8 cellular contexts compared by ENCODE assay signal in genomic region chr1:121080197-121080903, GRCh38.
DNase-seq lines count a peak whose midpoint lies in the region; ATAC-seq and TF ChIP-seq lines count a peak whose summit lies in the region.
"Not testable (repeated sequence)": the region's sequence is repeated elsewhere in the genome, so short reads cannot be mapped to it uniquely, and the experiment has no call there.

No MANE protein-coding gene starts in this region.

- not testable (repeated sequence) for H4K20me1 ChIP-seq in smooth muscle cell (ENCODE audit: low read depth)

- peak overlapping the region; percentile 81 for H2AFZ ChIP-seq in smooth muscle cell (ENCODE audit: low read depth)

- POLR2A ChIA-PET in activated CD4-positive, alpha-beta T cell treated with anti-CD3 and anti-CD28 coated beads for 36 hours (lab: Charles Lee), result not testable (repeated sequence)

- H3K9me3 Mint-ChIP-seq in activated CD4-positive, alpha-beta T cell treated with anti-CD3 and anti-CD28 coated beads for 36 hours (ENCODE audit: low read depth); activated T-helper 1 cell treated with anti-CD3 and anti-CD28 coated beads, Interleukin-12 subunit alpha, Interleukin-12 subunit beta, Interleukin-2, Interleukin-4 antibody, amounts not matched to agents 30 ng/mL and 10 ng/mL and 1 ng/mL, durations not matched to agents 14 hours and 24 hours and 36 hours; endodermal cell; type B pancreatic cell: not testable (repeated sequence)

- not testable (repeated sequence) for H3K27me3 ChIP-seq in HL-60 (ENCODE audit: insufficient read depth, poor library complexity, severe bottlenecking); endodermal cell (ENCODE audit: control insufficient read depth, insufficient read depth, low read length, poor library complexity, severe bottlenecking); left lung; smooth muscle cell (ENCODE audit: low read depth)

- H3K4me3 ChIP-seq in HL-60 (replicated peaks; ENCODE audit: insufficient read depth, low read length); endodermal cell (ENCODE audit: low read length); left lung; smooth muscle cell: not testable (repeated sequence)

- not testable (repeated sequence) for ATAC-seq in activated CD4-positive, alpha-beta T cell treated with anti-CD3 and anti-CD28 coated beads for 36 hours
- ATAC-seq in left lung, result peak; percentile 36

- intact Hi-C loops in activated CD4-positive, alpha-beta T cell treated with anti-CD3 and anti-CD28 coated beads for 36 hours (cut with DNase I, micrococcal nuclease); activated T-helper 1 cell treated with anti-CD3 and anti-CD28 coated beads, Interleukin-12 subunit alpha, Interleukin-12 subunit beta, Interleukin-2, Interleukin-4 antibody, amounts not matched to agents 30 ng/mL and 10 ng/mL and 1 ng/mL, durations not matched to agents 14 hours and 24 hours and 36 hours (cut with micrococcal nuclease); left lung (cut with DNase I): not testable (repeated sequence)

- not testable (repeated sequence) for H3K9me3 ChIP-seq in endodermal cell (ENCODE audit: control insufficient read depth, low read length); left lung; smooth muscle cell (replicated peaks; ENCODE audit: low read depth)

- not testable (repeated sequence) for DNase-seq in HL-60 (ENCODE audit: low read depth in 1 of 2, low spot score in 1 of 2); smooth muscle cell (lab: John Stamatoyannopoulos, UW; ENCODE audit: unreplicated experiment); type B pancreatic cell (ENCODE audit: extremely low spot score, unreplicated experiment)
- DNase-seq in OCI-M1 (lab: John Stamatoyannopoulos, UW) (peak; percentile 99), endodermal cell (peak; percentile 43), left lung (peak; percentile 24 to 53)
- peak; percentile 24 for DNase-seq in activated CD4-positive, alpha-beta T cell treated with anti-CD3 and anti-CD28 coated beads for 36 hours
- peak; percentile 8 for DNase-seq in activated T-helper 1 cell treated with anti-CD3 and anti-CD28 coated beads, Interleukin-12 subunit alpha, Interleukin-12 subunit beta, Interleukin-2, Interleukin-4 antibody, amounts not matched to agents 30 ng/mL and 10 ng/mL and 1 ng/mL, durations not matched to agents 14 hours and 24 hours and 36 hours (ENCODE audit: low spot score)

- peak overlapping the region; percentile 72 for H3K4me2 ChIP-seq in smooth muscle cell

- H3K36me3 ChIP-seq in endodermal cell (ENCODE audit: control insufficient read depth, insufficient read depth, low read length); left lung; smooth muscle cell (ENCODE audit: low read depth): not testable (repeated sequence)

- H3K9ac ChIP-seq in endodermal cell (ENCODE audit: extremely low read depth, low read length, poor library complexity, severe bottlenecking); smooth muscle cell (ENCODE audit: low read depth): not testable (repeated sequence)

- CTCF ChIA-PET in activated CD4-positive, alpha-beta T cell treated with anti-CD3 and anti-CD28 coated beads for 36 hours (lab: Charles Lee), result not testable (repeated sequence)

- not testable (repeated sequence) for H3K4me3 Mint-ChIP-seq in activated CD4-positive, alpha-beta T cell treated with anti-CD3 and anti-CD28 coated beads for 36 hours; activated T-helper 1 cell treated with anti-CD3 and anti-CD28 coated beads, Interleukin-12 subunit alpha, Interleukin-12 subunit beta, Interleukin-2, Interleukin-4 antibody, amounts not matched to agents 30 ng/mL and 10 ng/mL and 1 ng/mL, durations not matched to agents 14 hours and 24 hours and 36 hours; endodermal cell
- peak overlapping the region; percentile 20 for H3K4me3 Mint-ChIP-seq in type B pancreatic cell

- H3F3A ChIP-seq in smooth muscle cell (ENCODE audit: low read depth), result not testable (repeated sequence)

- H3K27ac ChIP-seq in HL-60 (replicated peaks), result peak overlapping the region; percentile 62
- H3K27ac ChIP-seq in endodermal cell (ENCODE audit: low read depth, low read length); left lung; smooth muscle cell (ENCODE audit: low read depth): not testable (repeated sequence)

- H3K4me1 ChIP-seq in endodermal cell (ENCODE audit: control insufficient read depth, insufficient read depth, low read length); left lung; smooth muscle cell (ENCODE audit: low read depth): not testable (repeated sequence)

- H3K27me3 Mint-ChIP-seq in activated CD4-positive, alpha-beta T cell treated with anti-CD3 and anti-CD28 coated beads for 36 hours; activated T-helper 1 cell treated with anti-CD3 and anti-CD28 coated beads, Interleukin-12 subunit alpha, Interleukin-12 subunit beta, Interleukin-2, Interleukin-4 antibody, amounts not matched to agents 30 ng/mL and 10 ng/mL and 1 ng/mL, durations not matched to agents 14 hours and 24 hours and 36 hours (ENCODE audit: insufficient read depth); endodermal cell (ENCODE audit: insufficient read depth); type B pancreatic cell: not testable (repeated sequence)

- peaks cover 18% of the 10 kb centered on the region for H3K4me1 Mint-ChIP-seq in activated CD4-positive, alpha-beta T cell treated with anti-CD3 and anti-CD28 coated beads for 36 hours
- H3K4me1 Mint-ChIP-seq in activated T-helper 1 cell treated with anti-CD3 and anti-CD28 coated beads, Interleukin-12 subunit alpha, Interleukin-12 subunit beta, Interleukin-2, Interleukin-4 antibody, amounts not matched to agents 30 ng/mL and 10 ng/mL and 1 ng/mL, durations not matched to agents 14 hours and 24 hours and 36 hours (ENCODE audit: low read depth), result peaks cover 23% of the 10 kb centered on the region
- not testable (repeated sequence) for H3K4me1 Mint-ChIP-seq in endodermal cell; type B pancreatic cell (ENCODE audit: unreplicated experiment)

- not testable (repeated sequence) for H3K36me3 Mint-ChIP-seq in activated CD4-positive, alpha-beta T cell treated with anti-CD3 and anti-CD28 coated beads for 36 hours (ENCODE audit: low read depth); activated T-helper 1 cell treated with anti-CD3 and anti-CD28 coated beads, Interleukin-12 subunit alpha, Interleukin-12 subunit beta, Interleukin-2, Interleukin-4 antibody, amounts not matched to agents 30 ng/mL and 10 ng/mL and 1 ng/mL, durations not matched to agents 14 hours and 24 hours and 36 hours (ENCODE audit: low read depth); endodermal cell (ENCODE audit: low read depth); type B pancreatic cell

- H3K79me2 ChIP-seq in smooth muscle cell (ENCODE audit: low read depth), result not testable (repeated sequence)

- not testable (repeated sequence) for TF ChIP-seq CTCF in HL-60 (IDR thresholded peaks at IDR 0.05; ENCODE audit: insufficient read depth, low read length); endodermal cell (conservative IDR thresholded peaks at IDR 0.05); left lung (IDR thresholded peaks at IDR 0.05); smooth muscle cell (IDR thresholded peaks at IDR 0.05; ENCODE audit: borderline replicate concordance, insufficient read depth, poor library complexity, severe bottlenecking); type B pancreatic cell (conservative IDR thresholded peaks at IDR 0.05)

- 26% methylated on average over 9 of the region's 11 CpGs; no CpG with 5 or more reads in 1 of the 2 experiments for WGBS in endodermal cell (ENCODE audit: insufficient coverage in 1 of 2, insufficient read length in 1 of 2), 2 experiments
- WGBS in smooth muscle cell (ENCODE audit: low lambda C conversion rate), result 22% methylated on average over 11 of the region's 11 CpGs

- H3K27ac Mint-ChIP-seq in activated CD4-positive, alpha-beta T cell treated with anti-CD3 and anti-CD28 coated beads for 36 hours; endodermal cell; type B pancreatic cell: not testable (repeated sequence)
- peak overlapping the region; percentile 31 for H3K27ac Mint-ChIP-seq in activated T-helper 1 cell treated with anti-CD3 and anti-CD28 coated beads, Interleukin-12 subunit alpha, Interleukin-12 subunit beta, Interleukin-2, Interleukin-4 antibody, amounts not matched to agents 30 ng/mL and 10 ng/mL and 1 ng/mL, durations not matched to agents 14 hours and 24 hours and 36 hours
